In genomic region chr2:100924122-100924519, GRCh38 we compare ENCODE assay signal across 8 cellular contexts.
DNase-seq lines count a peak whose midpoint lies in the region; ATAC-seq, FAIRE-seq and TF ChIP-seq lines count a peak whose summit lies in the region.

No MANE protein-coding gene starts in this region.

- TF ChIP-seq RAD21 in liver (IDR thresholded peaks at IDR 0.05) = no peak
- TF ChIP-seq RAD21 in HepG2 (CRISPR knock-in tag; IDR thresholded peaks at IDR 0.05) = no peak

- TF ChIP-seq EP300 in HepG2 (IDR thresholded peaks at IDR 0.05; ENCODE audit: low read depth in 2 of 2, low read length in 2 of 2) = no peak
- TF ChIP-seq EP300 in HepG2 (CRISPR knock-in tag; IDR thresholded peaks at IDR 0.05; ENCODE audit: borderline replicate concordance) = no peak

- no peaks in the 10 kb centered on the region for H3K9me3 Mint-ChIP-seq in chondrocyte (ENCODE audit: low read depth)
- H3K9me3 Mint-ChIP-seq in naive thymus-derived CD4-positive, alpha-beta T cell = no peaks in the 10 kb centered on the region

- H3K4me1 ChIP-seq in liver (ENCODE audit: control insufficient read depth in 4 of 4, insufficient read depth in 4 of 4, low read length in 3 of 4) (peaks cover 0 to 26% (median 16%) of the 10 kb centered on the region in 4 donors), HepG2 (ENCODE audit: insufficient read depth, low read length) (no peaks in the 10 kb centered on the region)
- no peaks in the 10 kb centered on the region for H3K4me1 ChIP-seq in naive thymus-derived CD4-positive, alpha-beta T cell (ENCODE audit: control insufficient read depth in 2 of 2, insufficient read depth in 2 of 2, low read length in 2 of 2)

- no peak for DNase-seq in HepG2 (ENCODE audit: low spot score)
- no peak for DNase-seq in chondrocyte (ENCODE audit: low spot score)
- DNase-seq in naive thymus-derived CD4-positive, alpha-beta T cell = no peak
- DNase-seq in cortex of kidney (lab: John Stamatoyannopoulos, UW) = no peak
- DNase-seq in GM12891 (ENCODE audit: insufficient read length, low spot score) = no peak
- no peak for DNase-seq in DMS53 (lab: John Stamatoyannopoulos, UW)
- no peak for DNase-seq in epidermal melanocyte (ENCODE audit: insufficient read length, low spot score)

- no peak for FAIRE-seq in HepG2 (lab: Jason Lieb, UNC)
- FAIRE-seq in GM12891 (lab: Jason Lieb, UNC) = no peak

- H3K27me3 Mint-ChIP-seq in chondrocyte (ENCODE audit: low read depth) = no peaks in the 10 kb centered on the region
- no peaks in the 10 kb centered on the region for H3K27me3 Mint-ChIP-seq in naive thymus-derived CD4-positive, alpha-beta T cell

- intact Hi-C loops in HepG2 (cut with micrococcal nuclease; ENCODE audit: unreplicated experiment) = no loop called here
- intact Hi-C loops in naive thymus-derived CD4-positive, alpha-beta T cell (cut with micrococcal nuclease) = no loop called here

- H3K9ac ChIP-seq in liver (ENCODE audit: low read depth in 1 of 2, low read length in 2 of 2) (peak overlapping the region in 1 of 2 donors; percentile 67), HepG2 (ENCODE audit: insufficient read depth, low read depth, low read length) (no peak overlapping the region)

- TF ChIP-seq POLR2A in HepG2 (IDR thresholded peaks at IDR 0.05; ENCODE audit: insufficient read depth in 1 of 2, low read depth in 2 of 2, low read length in 2 of 2) (no peak), GM12891 (IDR thresholded peaks at IDR 0.05; ENCODE audit: low read depth, low read length) (no peak)

- H3K9me3 ChIP-seq in liver (ENCODE audit: control insufficient read depth in 4 of 4, low read length in 3 of 4) (no peaks in the 10 kb centered on the region), HepG2 (ENCODE audit: low read length) (no peaks in the 10 kb centered on the region)
- H3K9me3 ChIP-seq in naive thymus-derived CD4-positive, alpha-beta T cell (ENCODE audit: control insufficient read depth in 2 of 3, low read length in 3 of 3) = no peaks in the 10 kb centered on the region

- no peaks in the 10 kb centered on the region for H4K20me1 ChIP-seq in HepG2 (ENCODE audit: insufficient read depth, low read length)

- H3K36me3 Mint-ChIP-seq in chondrocyte (ENCODE audit: low read depth) = peaks cover 24% of the 10 kb centered on the region
- H3K36me3 Mint-ChIP-seq in naive thymus-derived CD4-positive, alpha-beta T cell = peaks cover 0 to 28% (median 6%) of the 10 kb centered on the region in 5 donors

- H3K4me3 ChIP-seq in liver (ENCODE audit: low read depth in 1 of 3, low read length in 3 of 3) = no peak overlapping the region
- no peak overlapping the region for H3K4me3 ChIP-seq in HepG2 (replicated peaks in 1 of 3; ENCODE audit: insufficient read depth in 1 of 3, low read depth in 2 of 3, low read length in 3 of 3)
- peak overlapping the region; percentile 31 for H3K4me3 ChIP-seq in naive thymus-derived CD4-positive, alpha-beta T cell (ENCODE audit: low read length)

- no peak for TF ChIP-seq CTCF in liver (IDR thresholded peaks at IDR 0.05; ENCODE audit: low read depth, low read length, missing input control)
- no peak for TF ChIP-seq CTCF in HepG2 (CRISPR knock-in tag; IDR thresholded peaks at IDR 0.05)
- TF ChIP-seq CTCF in chondrocyte (IDR thresholded peaks at IDR 0.05) = no peak

- H3K4me2 ChIP-seq in HepG2 (ENCODE audit: low read depth, low read length) = no peak overlapping the region

- no peak for ATAC-seq in HepG2
- no peak for ATAC-seq in naive thymus-derived CD4-positive, alpha-beta T cell

- H2AFZ ChIP-seq in HepG2 (ENCODE audit: low read length) = no peak overlapping the region

- CTCF ChIA-PET in HepG2 (lab: Yijun Ruan, JAX; ENCODE audit: low intra/inter-chr PET ratio, low total read pairs) = no interaction called here
- CTCF ChIA-PET in naive thymus-derived CD4-positive, alpha-beta T cell (lab: Charles Lee) = interaction anchor here (0.7 kb wide), 1 partner anchor 281 kb away, joined by 3 read pairs; no protein-coding TSS in a partner anchor

- H3K36me3 ChIP-seq in liver (ENCODE audit: control insufficient read depth in 4 of 4, insufficient read depth in 3 of 4, low read depth in 1 of 4, low read length in 3 of 4) (peaks cover 0 to 4% (median under 1%) of the 10 kb centered on the region in 4 donors), HepG2 (replicated peaks in 1 of 2; ENCODE audit: control insufficient read depth in 1 of 2, insufficient read depth in 2 of 2, low read length in 2 of 2) (peaks cover 32 to 66% of the 10 kb centered on the region in 2 experiments)
- H3K36me3 ChIP-seq in naive thymus-derived CD4-positive, alpha-beta T cell (ENCODE audit: control insufficient read depth in 2 of 3, insufficient read depth in 3 of 3, low read length in 3 of 3) = no peaks in the 10 kb centered on the region

- no TSS peak for BruUV-seq in HepG2 (replicated peaks; lab: Mats Ljungman, UMichigan)

- peaks cover 14% of the 10 kb centered on the region for H3K4me1 Mint-ChIP-seq in chondrocyte (ENCODE audit: low read depth)
- peaks cover 4 to 18% (median 6%) of the 10 kb centered on the region in 7 donors for H3K4me1 Mint-ChIP-seq in naive thymus-derived CD4-positive, alpha-beta T cell

- in situ Hi-C loops in HepG2 (cut with HindIII; ENCODE audit: extremely low pct_ligation_motif_present, low pct_unique_long_range_greater_than_20kb) = no loop called here

- no peaks in the 10 kb centered on the region for H3K79me2 ChIP-seq in HepG2 (ENCODE audit: insufficient read depth, low read length)

- H3K4me3 Mint-ChIP-seq in chondrocyte (ENCODE audit: unreplicated experiment) = no peak overlapping the region
- peak overlapping the region in 7 of 10 donors; percentile 13 to 60 (median 50) for H3K4me3 Mint-ChIP-seq in naive thymus-derived CD4-positive, alpha-beta T cell

- H3K27ac ChIP-seq in liver (ENCODE audit: low read depth in 1 of 2, low read length in 2 of 2) (peak overlapping the region; percentile 92), HepG2 (ENCODE audit: extremely low read length, insufficient read depth, low read length) (no peak overlapping the region)
- peak overlapping the region; percentile 12 for H3K27ac ChIP-seq in naive thymus-derived CD4-positive, alpha-beta T cell (ENCODE audit: low read depth, low read length)

- POLR2A ChIA-PET in HepG2 (lab: Yijun Ruan, JAX) = no interaction called here
- POLR2A ChIA-PET in naive thymus-derived CD4-positive, alpha-beta T cell (lab: Charles Lee) = interaction anchor here (1.3 kb wide), 1 partner anchor 17 kb away, joined by 4 read pairs; no protein-coding TSS in a partner anchor

- H3K27ac Mint-ChIP-seq in chondrocyte (ENCODE audit: unreplicated experiment) = peak overlapping the region; percentile 54
- peak overlapping the region; percentile 63 to 92 (median 89) for H3K27ac Mint-ChIP-seq in naive thymus-derived CD4-positive, alpha-beta T cell

- 92% methylated on average over 1 of the region's 1 CpG for WGBS in liver
- 27% methylated on average over 1 of the region's 1 CpG for WGBS in HepG2 (ENCODE audit: low lambda C conversion rate)

- H3K27me3 ChIP-seq in liver (ENCODE audit: control insufficient read depth in 4 of 4, insufficient read depth in 4 of 4, low read length in 3 of 4) = no peaks in the 10 kb centered on the region
- H3K27me3 ChIP-seq in HepG2 (ENCODE audit: control insufficient read depth in 1 of 2, insufficient read depth in 2 of 2, low read length in 2 of 2) = no peaks in the 10 kb centered on the region
- no peaks in the 10 kb centered on the region for H3K27me3 ChIP-seq in naive thymus-derived CD4-positive, alpha-beta T cell (ENCODE audit: control insufficient read depth in 2 of 2, insufficient read depth in 2 of 2, low read length in 2 of 2)

TF ChIP-seq in liver, 16 proteins besides CTCF, POLR2A, EP300 and RAD21:
- TF ChIP-seq TAF1 (conservative IDR thresholded peaks at IDR 0.05) (no peak), ATF3 (IDR thresholded peaks at IDR 0.05) (no peak), GABPA (IDR thresholded peaks at IDR 0.05 in 1 of 2, conservative IDR thresholded peaks at IDR 0.05 in 1 of 2) (no peak), RXRA (IDR thresholded peaks at IDR 0.05) (no peak)

TF ChIP-seq in HepG2, 621 proteins besides CTCF, POLR2A, EP300 and RAD21:
- no peak for TF ChIP-seq SIN3A (IDR thresholded peaks at IDR 0.05; ENCODE audit: borderline replicate concordance, low read depth, low read length)
- no peak for TF ChIP-seq HOXA3 (CRISPR knock-in tag; IDR thresholded peaks at IDR 0.05)
- TF ChIP-seq ZC3H4 (CRISPR knock-in tag; IDR thresholded peaks at IDR 0.05; ENCODE audit: borderline replicate concordance) = no peak
- TF ChIP-seq ZNF564 (CRISPR knock-in tag; IDR thresholded peaks at IDR 0.05) = no peak
- TF ChIP-seq ZNF275 (CRISPR knock-in tag; IDR thresholded peaks at IDR 0.05; ENCODE audit: borderline replicate concordance) = no peak

TF ChIP-seq in GM12891, 5 proteins besides CTCF, POLR2A, EP300 and RAD21:
- TF ChIP-seq POLR2AphosphoS5 (IDR thresholded peaks at IDR 0.05; ENCODE audit: low read depth, low read length) (no peak), TAF1 (IDR thresholded peaks at IDR 0.05; ENCODE audit: low read depth, low read length) (no peak), PAX5 (IDR thresholded peaks at IDR 0.05; ENCODE audit: insufficient read depth, low read length, severe bottlenecking) (no peak), POU2F2 (IDR thresholded peaks at IDR 0.05; ENCODE audit: low read depth, low read length) (no peak), SPI1 (IDR thresholded peaks at IDR 0.05; ENCODE audit: low read depth, low read length) (no peak)
TF ChIP-seq in GM12891: peak in this region for 0.
